21 cellular contexts compared by ENCODE assay signal in the genomic region with DNA sequence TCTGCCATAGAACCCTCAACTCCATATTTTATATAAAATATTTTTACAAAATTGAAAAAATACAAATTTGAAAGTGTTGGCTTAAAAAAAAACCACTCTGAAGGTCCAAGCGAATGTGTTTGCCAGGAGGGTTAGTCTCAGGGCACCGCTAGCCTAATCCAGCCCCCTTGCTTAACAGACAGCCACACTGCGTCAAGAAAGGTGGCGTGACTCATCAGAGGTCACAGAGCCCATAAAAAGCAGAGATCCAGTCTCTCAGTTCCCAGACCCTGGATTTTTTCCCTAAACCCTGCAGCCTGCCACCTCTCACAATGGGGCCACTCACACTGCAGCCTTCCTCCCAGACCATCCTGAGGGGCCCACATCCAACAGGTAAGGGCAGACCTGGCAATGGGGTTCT. TPM values are rescaled to one million over a fixed set of nuclear protein-coding genes. Genes with fewer than 3 reads are reported as not detected.
DNase-seq lines count a peak whose midpoint lies in the region; ATAC-seq and TF ChIP-seq lines count a peak whose summit lies in the region.
"Had no signal": no experiment of that assay in that cellular context is flagged by ENCODE, and none has a peak within 500 bp of the region (broad histone marks: within the 10 kb centered on the region; RNA-seq: fewer than 3 reads in every experiment).

No MANE protein-coding gene starts in this region.

- H3K9me3 Mint-ChIP-seq in MCF 10A (ENCODE audit: unreplicated experiment): no peaks in the 10 kb centered on the region
- H3K9me3 Mint-ChIP-seq in naive thymus-derived CD8-positive, alpha-beta T cell: no peaks in the 10 kb centered on the region
- H3K9me3 Mint-ChIP-seq: activated naive CD8-positive, alpha-beta T cell treated with anti-CD3 and anti-CD28 coated beads, Interleukin-2, amount 50 U/mL, for 24 hours; activated T-helper 2 cell treated with anti-CD3 and anti-CD28 coated beads, Interferon-gamma antibody, Interleukin-2, Interleukin-4, amounts not matched to agents 10 μg/mL and 5 μg/mL and 100 μg/mL, durations not matched to agents 14 hours and 24 hours and 36 hours; effector memory CD8-positive, alpha-beta T cell; neural progenitor cell had no signal

- ATAC-seq in RWPE2 (ENCODE audit: low read depth): 0 out of 3 replicates have a peak, but pooled peaks have one; percentile 23
- ATAC-seq in naive thymus-derived CD8-positive, alpha-beta T cell: no peak
- ATAC-seq in HG03521 (IDR thresholded peaks at IDR 0.05; ENCODE audit: unreplicated experiment): no peak
- ATAC-seq: activated naive CD8-positive, alpha-beta T cell treated with anti-CD3 and anti-CD28 coated beads, Interleukin-2, amount 50 U/mL, for 24 hours; effector memory CD8-positive, alpha-beta T cell; right cardiac atrium; stimulated activated naive CD8-positive, alpha-beta T cell treated with anti-CD3 and anti-CD28 coated beads, Interleukin-15, Interleukin-2, amounts not matched to agents 100 U/mL and 50 U/mL, for 24 hours had no signal

- no peak overlapping the region for H3K27ac Mint-ChIP-seq in MCF 10A (ENCODE audit: low read depth, unreplicated experiment)
- no peak overlapping the region for H3K27ac Mint-ChIP-seq in naive thymus-derived CD8-positive, alpha-beta T cell
- H3K27ac Mint-ChIP-seq: activated naive CD8-positive, alpha-beta T cell treated with anti-CD3 and anti-CD28 coated beads, Interleukin-2, amount 50 U/mL, for 24 hours; activated T-helper 2 cell treated with anti-CD3 and anti-CD28 coated beads, Interferon-gamma antibody, Interleukin-2, Interleukin-4, amounts not matched to agents 10 μg/mL and 5 μg/mL and 100 μg/mL, durations not matched to agents 14 hours and 24 hours and 36 hours; effector memory CD8-positive, alpha-beta T cell had no signal

- no peaks in the 10 kb centered on the region for H3K36me3 ChIP-seq in mammary epithelial cell (ENCODE audit: insufficient read depth, low read length)
- H3K36me3 ChIP-seq in RWPE2 (ENCODE audit: low read depth): no peaks in the 10 kb centered on the region
- H3K36me3 ChIP-seq in smooth muscle cell (ENCODE audit: low read depth): no peaks in the 10 kb centered on the region
- H3K36me3 ChIP-seq: neural progenitor cell, tibial nerve had no signal

- H3K4me3 ChIP-seq in mammary epithelial cell (replicated peaks in 1 of 3; ENCODE audit: insufficient read depth in 1 of 3, low read depth in 2 of 3, low read length in 3 of 3) (no peak overlapping the region), RWPE2 (ENCODE audit: severe bottlenecking) (no peak overlapping the region), fibroblast of villous mesenchyme (ENCODE audit: low read depth, low read length) (no peak overlapping the region), smooth muscle cell (no peak overlapping the region)
- H3K4me3 ChIP-seq: neural progenitor cell, tibial nerve had no signal

- H3K4me1 Mint-ChIP-seq in MCF 10A (ENCODE audit: insufficient read depth, unreplicated experiment): peaks cover 25% of the 10 kb centered on the region
- peaks cover 7 to 14% (median 10%) of the 10 kb centered on the region in 4 donors for H3K4me1 Mint-ChIP-seq in naive thymus-derived CD8-positive, alpha-beta T cell

- CTCF ChIA-PET in MCF 10A (lab: Yijun Ruan, JAX) (interaction anchor here (0.6 to 3.4 kb wide), 6 partner anchors 19 to 460 kb away, joined by 3 to 16 read pairs (median 4); no protein-coding TSS in a partner anchor), mammary epithelial cell (lab: Charles Lee; ENCODE audit: low non-redundant PET) (no interaction called here)

- peaks cover 12% of the 10 kb centered on the region for H3K27me3 Mint-ChIP-seq in MCF 10A (ENCODE audit: insufficient read depth, unreplicated experiment)
- peaks cover 12 to 34% (median 26%) of the 10 kb centered on the region in 5 donors for H3K27me3 Mint-ChIP-seq in naive thymus-derived CD8-positive, alpha-beta T cell

- whole genome bisulfite sequencing in mammary epithelial cell (ENCODE audit: low coverage, missing lambda C conversion rate): 88% methylated on average over 4 of the region's 4 CpGs
- 32% methylated on average over 4 of the region's 4 CpGs for WGBS in smooth muscle cell (ENCODE audit: low lambda C conversion rate)

- H3K4me3 Mint-ChIP-seq in MCF 10A (ENCODE audit: unreplicated experiment): no peak overlapping the region
- no peak overlapping the region for H3K4me3 Mint-ChIP-seq in naive thymus-derived CD8-positive, alpha-beta T cell
- H3K4me3 Mint-ChIP-seq: activated naive CD8-positive, alpha-beta T cell treated with anti-CD3 and anti-CD28 coated beads, Interleukin-2, amount 50 U/mL, for 24 hours; effector memory CD8-positive, alpha-beta T cell had no signal

- no peak for TF ChIP-seq CTCF in MCF 10A (IDR thresholded peaks at IDR 0.05; ENCODE audit: unreplicated experiment)
- TF ChIP-seq CTCF in mammary epithelial cell (conservative IDR thresholded peaks at IDR 0.05 in 1 of 2, IDR thresholded peaks at IDR 0.05 in 1 of 2; ENCODE audit: extremely low read depth in 1 of 2, insufficient read depth in 1 of 2, low read depth in 1 of 2, low read length in 2 of 2): no peak
- no peak for TF ChIP-seq CTCF in RWPE2 (IDR thresholded peaks at IDR 0.05; ENCODE audit: poor library complexity, severe bottlenecking)
- TF ChIP-seq CTCF in fibroblast of villous mesenchyme (IDR thresholded peaks at IDR 0.05; ENCODE audit: insufficient read depth, low read depth, low read length): no peak
- no peak for TF ChIP-seq CTCF in smooth muscle cell (IDR thresholded peaks at IDR 0.05; ENCODE audit: borderline replicate concordance, insufficient read depth, poor library complexity, severe bottlenecking)

- H3K27me3 ChIP-seq in mammary epithelial cell (ENCODE audit: insufficient read depth, low read length): peaks cover 19% of the 10 kb centered on the region
- H3K27me3 ChIP-seq in RWPE2 (ENCODE audit: insufficient read depth, poor library complexity, severe bottlenecking): no peaks in the 10 kb centered on the region
- no peaks in the 10 kb centered on the region for H3K27me3 ChIP-seq in smooth muscle cell (ENCODE audit: low read depth)

- in situ Hi-C loops in mammary epithelial cell (cut with MboI; ENCODE audit: low sequenced_read_pairs in 2 of 2): no loop called here

- H3K9me3 ChIP-seq in mammary epithelial cell (replicated peaks; ENCODE audit: insufficient read depth, low read length): no peaks in the 10 kb centered on the region
- no peaks in the 10 kb centered on the region for H3K9me3 ChIP-seq in RWPE2 (ENCODE audit: severe bottlenecking)
- no peaks in the 10 kb centered on the region for H3K9me3 ChIP-seq in smooth muscle cell (replicated peaks; ENCODE audit: low read depth)
- H3K9me3 ChIP-seq: tibial nerve had no signal

- intact Hi-C loops in MCF 10A (cut with micrococcal nuclease): no loop called here
- intact Hi-C loops in mammary epithelial cell (cut with micrococcal nuclease): no loop called here
- intact Hi-C loops in posterior vena cava (cut with DNase I): no loop called here

- no peaks in the 10 kb centered on the region for H4K20me1 ChIP-seq in mammary epithelial cell (ENCODE audit: insufficient read depth, low read length)
- no peaks in the 10 kb centered on the region for H4K20me1 ChIP-seq in smooth muscle cell (ENCODE audit: low read depth)

- H3K79me2 ChIP-seq in mammary epithelial cell (ENCODE audit: insufficient read depth, low read length): no peaks in the 10 kb centered on the region
- H3K79me2 ChIP-seq in smooth muscle cell (ENCODE audit: low read depth): peaks cover 27% of the 10 kb centered on the region

- H2AFZ ChIP-seq in mammary epithelial cell (ENCODE audit: low read depth, low read length): no peak overlapping the region
- H2AFZ ChIP-seq in smooth muscle cell (ENCODE audit: low read depth): no peak overlapping the region
- H2AFZ ChIP-seq: neural progenitor cell had no signal

- H3K27ac ChIP-seq in mammary epithelial cell (ENCODE audit: insufficient read depth, low read depth, low read length) (no peak overlapping the region), RWPE2 (ENCODE audit: poor library complexity, severe bottlenecking) (no peak overlapping the region), smooth muscle cell (ENCODE audit: low read depth) (peak overlapping the region; percentile 97)
- H3K27ac ChIP-seq: C4-2B, neural progenitor cell, tibial nerve had no signal

- peak; percentile 85 for DNase-seq in MCF 10A (ENCODE audit: unreplicated experiment)
- DNase-seq in mammary epithelial cell: no peak
- no peak for DNase-seq in RWPE2 (ENCODE audit: low spot score)
- peak; percentile 92 for DNase-seq in fibroblast of villous mesenchyme (ENCODE audit: low read depth)
- no peak for DNase-seq in smooth muscle cell (lab: John Stamatoyannopoulos, UW; ENCODE audit: unreplicated experiment)
- DNase-seq in posterior vena cava (ENCODE audit: low spot score): no peak
- no peak for DNase-seq in naive thymus-derived CD8-positive, alpha-beta T cell
- DNase-seq: activated CD4-positive, alpha-beta T cell treated with anti-CD3 and anti-CD28 coated beads for 1 hour; activated naive CD8-positive, alpha-beta T cell treated with anti-CD3 and anti-CD28 coated beads, Interleukin-2, amount 50 U/mL, for 24 hours; cerebellar nuclear complex; effector memory CD8-positive, alpha-beta T cell; hypothalamus; mesendoderm; NCI-H526 treated with DMSO at 0.1 percent for 48 hours; stimulated activated naive CD8-positive, alpha-beta T cell treated with anti-CD3 and anti-CD28 coated beads, Interleukin-15, Interleukin-2, amounts not matched to agents 100 U/mL and 50 U/mL, for 24 hours had no signal

- peaks cover 48% of the 10 kb centered on the region for H3F3A ChIP-seq in smooth muscle cell (ENCODE audit: low read depth)

- H3K4me2 ChIP-seq in mammary epithelial cell (ENCODE audit: insufficient read depth, low read depth, low read length) (no peak overlapping the region), smooth muscle cell (peak overlapping the region; percentile 77)
- H3K4me2 ChIP-seq: neural progenitor cell had no signal

- H3K36me3 Mint-ChIP-seq in MCF 10A (ENCODE audit: insufficient read depth, unreplicated experiment): peaks cover 7% of the 10 kb centered on the region
- no peaks in the 10 kb centered on the region for H3K36me3 Mint-ChIP-seq in naive thymus-derived CD8-positive, alpha-beta T cell
- H3K36me3 Mint-ChIP-seq: neural progenitor cell had no signal

- POLR2A ChIA-PET in MCF 10A (lab: Yijun Ruan, JAX): no interaction called here
- POLR2A ChIA-PET in naive thymus-derived CD8-positive, alpha-beta T cell (lab: Charles Lee): no interaction called here

- H3K4me1 ChIP-seq in mammary epithelial cell (ENCODE audit: insufficient read depth, low read length): peaks cover 11% of the 10 kb centered on the region
- H3K4me1 ChIP-seq in RWPE2 (ENCODE audit: insufficient read depth, poor library complexity, severe bottlenecking): no peaks in the 10 kb centered on the region
- H3K4me1 ChIP-seq in smooth muscle cell (ENCODE audit: low read depth): peaks cover 49% of the 10 kb centered on the region

- no peak overlapping the region for H3K9ac ChIP-seq in mammary epithelial cell (ENCODE audit: insufficient read depth, low read length)
- H3K9ac ChIP-seq in smooth muscle cell (ENCODE audit: low read depth): no peak overlapping the region
- H3K9ac ChIP-seq: neural progenitor cell had no signal

- BruUV-seq in MCF 10A (replicated peaks; lab: Mats Ljungman, UMichigan) (no TSS peak), mammary epithelial cell (replicated peaks; lab: Mats Ljungman, UMichigan) (no TSS peak)

- dilution Hi-C loops in mammary epithelial cell (cut with HindIII; ENCODE audit: low sequenced_read_pairs): no loop called here

RNA-seq across cellular contexts. Expression of a gene that starts 3.9 kb away (rescaled TPM):
- 2.9 and 3.3 TPM in 2 replicates for total RNA-seq in MCF 10A (2022)
- total RNA-seq in mammary epithelial cell: 10 to 100 TPM in 1 of 2 donors, under 1 TPM in 1; 0.80 to 20.0 TPM
- polyA plus RNA-seq in mammary epithelial cell: 0.46 TPM
- polyA minus RNA-seq in mammary epithelial cell: 11.9 TPM
- total RNA-seq in fibroblast of villous mesenchyme: 127 and 147 TPM in 2 replicates
- 61.5 and 67.7 TPM in 2 replicates for total RNA-seq in smooth muscle cell
- polyA plus RNA-seq in smooth muscle cell: 45.0 and 52.3 TPM in 2 replicates
- total RNA-seq in posterior vena cava: 1,000 to 10,000 TPM; 1,255 to 1,508 TPM
- under 1 TPM; 0.21 to 0.47 TPM for total RNA-seq in naive thymus-derived CD8-positive, alpha-beta T cell
- not detected for polyA plus RNA-seq in naive thymus-derived CD8-positive, alpha-beta T cell

Comparison
In these comparisons a context has a peak if more than half of its experiments do, and no peak if none do; other contexts are left out.
1. DNase-seq: peak in MCF 10A (single experiment) and fibroblast of villous mesenchyme (single experiment); none in mammary epithelial cell (single experiment), RWPE2 (single experiment), smooth muscle cell (single experiment), posterior vena cava (single experiment) and naive thymus-derived CD8-positive, alpha-beta T cell (0 of 10).